24 cellular contexts compared by ENCODE assay signal in the genomic region with DNA sequence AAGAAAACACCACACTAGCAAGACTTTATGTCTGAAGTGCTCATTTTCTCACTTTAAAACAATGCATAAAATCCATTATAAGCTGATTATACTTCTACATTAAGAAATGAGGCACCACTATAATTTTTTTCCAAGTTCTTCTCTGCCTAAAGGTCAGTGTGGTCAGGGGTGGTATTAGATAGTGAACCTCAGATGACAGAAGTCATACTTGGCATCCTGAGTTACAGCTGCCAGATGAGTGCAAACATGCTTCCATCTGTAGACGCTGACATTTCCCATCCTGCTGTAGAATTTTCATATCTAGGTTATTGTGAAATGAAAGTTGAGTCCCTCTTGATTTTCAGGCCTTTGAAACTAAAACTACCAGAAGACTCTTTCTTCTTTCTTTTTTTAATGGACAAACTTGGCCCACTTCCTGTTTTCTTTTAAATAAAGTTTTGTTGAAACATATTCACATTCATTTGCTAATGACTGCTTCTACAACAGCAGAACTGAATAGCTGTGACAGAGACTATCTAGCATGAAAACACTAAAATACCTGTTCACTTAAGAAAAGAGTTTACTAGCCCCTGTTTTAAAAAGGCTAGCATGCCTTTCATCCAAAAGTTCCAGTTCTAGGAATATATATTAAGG.
"Had no signal": no experiment of that assay in that cellular context is flagged by ENCODE, and none has a peak within 500 bp of the region (broad histone marks: within the 10 kb centered on the region; RNA-seq: fewer than 3 reads in every experiment).

No MANE protein-coding gene starts in this region.

- DNase-seq: colonic mucosa; dermis blood vessel endothelial cell; esophagus squamous epithelium; foreskin fibroblast; head of caudate nucleus; left colon; left ventricle myocardium superior; mesenchymal stem cell; midbrain; naive B cell; occipital lobe; pancreas; stimulated activated CD4-positive, alpha-beta T cell treated with anti-CD3 and anti-CD28 coated beads, Interleukin-12 subunit alpha, Interleukin-12 subunit beta, amount 100 ng/mL, for 4 hours; stimulated activated naive CD4-positive, alpha-beta T cell treated with Interleukin-2 at 50 U/mL for 16 hours; thyroid gland had no signal

- H2AFZ ChIP-seq: hepatocyte had no signal

- H3K4me3 Mint-ChIP-seq: naive B cell, nephron, type B pancreatic cell had no signal

- H3K4me1 Mint-ChIP-seq: naive B cell had no signal

- H3K9me3 ChIP-seq: colonic mucosa, esophagus squamous epithelium, gastroesophageal sphincter, pancreas, suprapubic skin, thyroid gland had no signal

- H3K79me2 ChIP-seq: hepatocyte had no signal

- H3K4me1 ChIP-seq: colonic mucosa, esophagus squamous epithelium, gastroesophageal sphincter, pancreas, suprapubic skin had no signal

- H3K27me3 ChIP-seq: colonic mucosa, esophagus squamous epithelium, gastroesophageal sphincter, hepatocyte, pancreas, suprapubic skin, thyroid gland had no signal

- H3K27ac Mint-ChIP-seq: naive B cell, nephron, progenitor cell of endocrine pancreas, type B pancreatic cell had no signal

- H3K27ac ChIP-seq: colonic mucosa, esophagus squamous epithelium, gastroesophageal sphincter, hepatocyte, pancreas, skin epidermis, suprapubic skin, thyroid gland had no signal

- H3K4me2 ChIP-seq: hepatocyte had no signal

- ATAC-seq: gastroesophageal sphincter, left colon, left ventricle myocardium superior, pancreas, sciatic nerve had no signal

- H3K27me3 Mint-ChIP-seq: naive B cell, progenitor cell of endocrine pancreas, type B pancreatic cell had no signal

- H3K9me3 Mint-ChIP-seq: nephron, type B pancreatic cell had no signal

- H3K36me3 ChIP-seq: colonic mucosa, esophagus squamous epithelium, gastroesophageal sphincter, pancreas, suprapubic skin, thyroid gland had no signal

- H3K36me3 Mint-ChIP-seq: naive B cell, type B pancreatic cell had no signal

- H3K4me3 ChIP-seq: colonic mucosa, esophagus squamous epithelium, gastroesophageal sphincter, hepatocyte, lung, pancreas, skin epidermis, suprapubic skin, thyroid gland had no signal
